ENCODE assay signal across 1 cellular context in genomic region chr11:34052036-34052607, GRCh38.
TF ChIP-seq lines count a peak whose summit lies in the region.

No MANE protein-coding gene starts in this region.

TF ChIP-seq in GM23338, 12 proteins besides CTCF, POLR2A, EP300 and RAD21 (continued from another document):
- TF ChIP-seq, protein P1, sequence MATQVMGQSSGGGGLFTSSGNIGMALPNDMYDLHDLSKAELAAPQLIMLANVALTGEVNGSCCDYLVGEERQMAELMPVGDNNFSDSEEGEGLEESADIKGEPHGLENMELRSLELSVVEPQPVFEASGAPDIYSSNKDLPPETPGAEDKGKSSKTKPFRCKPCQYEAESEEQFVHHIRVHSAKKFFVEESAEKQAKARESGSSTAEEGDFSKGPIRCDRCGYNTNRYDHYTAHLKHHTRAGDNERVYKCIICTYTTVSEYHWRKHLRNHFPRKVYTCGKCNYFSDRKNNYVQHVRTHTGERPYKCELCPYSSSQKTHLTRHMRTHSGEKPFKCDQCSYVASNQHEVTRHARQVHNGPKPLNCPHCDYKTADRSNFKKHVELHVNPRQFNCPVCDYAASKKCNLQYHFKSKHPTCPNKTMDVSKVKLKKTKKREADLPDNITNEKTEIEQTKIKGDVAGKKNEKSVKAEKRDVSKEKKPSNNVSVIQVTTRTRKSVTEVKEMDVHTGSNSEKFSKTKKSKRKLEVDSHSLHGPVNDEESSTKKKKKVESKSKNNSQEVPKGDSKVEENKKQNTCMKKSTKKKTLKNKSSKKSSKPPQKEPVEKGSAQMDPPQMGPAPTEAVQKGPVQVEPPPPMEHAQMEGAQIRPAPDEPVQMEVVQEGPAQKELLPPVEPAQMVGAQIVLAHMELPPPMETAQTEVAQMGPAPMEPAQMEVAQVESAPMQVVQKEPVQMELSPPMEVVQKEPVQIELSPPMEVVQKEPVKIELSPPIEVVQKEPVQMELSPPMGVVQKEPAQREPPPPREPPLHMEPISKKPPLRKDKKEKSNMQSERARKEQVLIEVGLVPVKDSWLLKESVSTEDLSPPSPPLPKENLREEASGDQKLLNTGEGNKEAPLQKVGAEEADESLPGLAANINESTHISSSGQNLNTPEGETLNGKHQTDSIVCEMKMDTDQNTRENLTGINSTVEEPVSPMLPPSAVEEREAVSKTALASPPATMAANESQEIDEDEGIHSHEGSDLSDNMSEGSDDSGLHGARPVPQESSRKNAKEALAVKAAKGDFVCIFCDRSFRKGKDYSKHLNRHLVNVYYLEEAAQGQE (IDR thresholded peaks at IDR 0.05; ENCODE audit: unreplicated experiment): no peak
